In the genomic region with DNA sequence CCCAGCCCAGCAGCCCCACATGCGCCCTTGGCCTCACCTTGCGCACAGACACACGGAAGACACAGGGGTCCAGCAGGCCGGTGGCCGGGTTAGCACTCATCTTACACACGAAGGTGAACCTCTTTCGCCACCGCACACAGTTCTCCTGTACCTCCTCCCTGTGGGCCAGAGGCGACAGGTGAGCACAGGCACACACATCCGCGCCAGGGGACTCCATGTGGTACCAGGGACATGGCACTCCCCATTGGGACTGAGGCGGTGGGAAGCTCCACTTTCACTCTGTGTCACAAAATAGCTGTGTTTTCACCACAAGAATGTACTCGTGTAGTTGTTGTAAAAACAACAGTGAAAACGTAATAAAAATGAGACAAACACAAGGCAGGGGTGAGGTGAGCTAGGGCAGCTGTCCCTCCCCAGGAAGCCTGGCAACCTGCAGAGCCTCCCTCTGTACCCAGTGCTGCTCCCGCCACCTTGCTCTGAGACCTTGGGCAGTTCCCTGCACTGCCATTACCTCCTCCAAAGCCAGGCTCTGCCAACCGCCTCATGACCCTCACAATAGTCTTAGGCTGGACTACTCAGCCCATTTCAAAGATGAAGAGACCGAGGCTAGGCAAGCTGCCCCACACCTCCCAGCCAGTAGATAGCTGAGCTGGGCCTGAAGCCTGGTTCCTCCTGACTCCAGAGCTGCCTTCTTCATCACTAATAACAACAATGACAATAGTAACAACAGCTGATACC, we compare ENCODE assay signal across 7 cellular contexts. TPM values are rescaled to one million over a fixed set of nuclear protein-coding genes. Genes with fewer than 3 reads are reported as not detected.
A peak's percentile ranks its signal among the peaks of the same experiment; 100 is the strongest.
DNase-seq lines count a peak whose midpoint lies in the region; ATAC-seq lines count a peak whose summit lies in the region.
"Had no signal": no experiment of that assay in that cellular context is flagged by ENCODE, and none has a peak within 500 bp of the region (broad histone marks: within the 10 kb centered on the region; RNA-seq: fewer than 3 reads in every experiment).

No MANE protein-coding gene starts in this region.

- peak overlapping the region; percentile 80 for H3K27ac Mint-ChIP-seq in activated CD4-positive, alpha-beta T cell treated with anti-CD3 and anti-CD28 coated beads, Interleukin-2, amount 10 ng/mL, durations not matched to agents 7 days and 5 days
- peak overlapping the region; percentile 79 for H3K27ac Mint-ChIP-seq in stimulated activated naive B cell treated with anti-CD40 and anti-IgM and Interleukin-4, amounts not matched to agents 10 μg/mL and 1 μg/mL and 100 μg/mL, for 72 hours

- no peaks in the 10 kb centered on the region for H3K27me3 Mint-ChIP-seq in activated CD4-positive, alpha-beta T cell treated with anti-CD3 and anti-CD28 coated beads, Interleukin-2, amount 10 ng/mL, durations not matched to agents 7 days and 5 days
- no peaks in the 10 kb centered on the region for H3K27me3 Mint-ChIP-seq in stimulated activated naive B cell treated with anti-CD40 and anti-IgM and Interleukin-4, amounts not matched to agents 10 μg/mL and 1 μg/mL and 100 μg/mL, for 72 hours

- H3K27ac ChIP-seq in caudate nucleus (ENCODE audit: low read depth, low read length) = peak overlapping the region; percentile 93

- ATAC-seq in stimulated activated naive B cell treated with anti-CD40 and anti-IgM and Interleukin-4, amounts not matched to agents 10 μg/mL and 1 μg/mL and 100 μg/mL, for 72 hours (replicated peaks) = no peak
- no peak for ATAC-seq in GM18858 (IDR thresholded peaks at IDR 0.05; ENCODE audit: unreplicated experiment)

- peak overlapping the region; percentile 36 for H3K4me3 Mint-ChIP-seq in activated CD4-positive, alpha-beta T cell treated with anti-CD3 and anti-CD28 coated beads, Interleukin-2, amount 10 ng/mL, durations not matched to agents 7 days and 5 days
- H3K4me3 Mint-ChIP-seq in stimulated activated naive B cell treated with anti-CD40 and anti-IgM and Interleukin-4, amounts not matched to agents 10 μg/mL and 1 μg/mL and 100 μg/mL, for 72 hours = no peak overlapping the region

- peaks cover 83% of the 10 kb centered on the region for H3K4me1 Mint-ChIP-seq in activated CD4-positive, alpha-beta T cell treated with anti-CD3 and anti-CD28 coated beads, Interleukin-2, amount 10 ng/mL, durations not matched to agents 7 days and 5 days
- peaks cover 21 to 53% of the 10 kb centered on the region in 2 donors for H3K4me1 Mint-ChIP-seq in stimulated activated naive B cell treated with anti-CD40 and anti-IgM and Interleukin-4, amounts not matched to agents 10 μg/mL and 1 μg/mL and 100 μg/mL, for 72 hours

- CTCF ChIA-PET in activated CD4-positive, alpha-beta T cell treated with anti-CD3 and anti-CD28 coated beads, Interleukin-2, amount 10 ng/mL, durations not matched to agents 7 days and 5 days (lab: Charles Lee) = interaction anchor here (0.7 to 7.5 kb wide), 10 partner anchors 9 to 119 kb away, joined by 3 to 94 read pairs (median 8); a partner anchor contains a TSS

- no peaks in the 10 kb centered on the region for H3K9me3 Mint-ChIP-seq in activated CD4-positive, alpha-beta T cell treated with anti-CD3 and anti-CD28 coated beads, Interleukin-2, amount 10 ng/mL, durations not matched to agents 7 days and 5 days
- no peaks in the 10 kb centered on the region for H3K9me3 Mint-ChIP-seq in stimulated activated naive B cell treated with anti-CD40 and anti-IgM and Interleukin-4, amounts not matched to agents 10 μg/mL and 1 μg/mL and 100 μg/mL, for 72 hours

- POLR2A ChIA-PET in activated CD4-positive, alpha-beta T cell treated with anti-CD3 and anti-CD28 coated beads, Interleukin-2, amount 10 ng/mL, durations not matched to agents 7 days and 5 days (lab: Charles Lee) = no interaction called here

- peak; percentile 48 for DNase-seq in activated CD4-positive, alpha-beta T cell treated with anti-CD3 and anti-CD28 coated beads, Interleukin-2, amount 10 ng/mL, durations not matched to agents 7 days and 5 days
- DNase-seq in activated CD4-positive, alpha-beta T cell treated with anti-CD3 and anti-CD28 coated beads, Interleukin-2, amount 50 U/mL, for 4 hours = no peak
- no peak for DNase-seq in caudate nucleus (lab: John Stamatoyannopoulos, UW)
- DNase-seq in stimulated activated naive B cell treated with anti-CD40 and anti-IgM and Interleukin-4, amounts not matched to agents 10 μg/mL and 1 μg/mL and 100 μg/mL, for 72 hours = no peak
- DNase-seq in HCEC 1CT = no peak
- DNase-seq: NCI-H1694 had no signal

- peaks cover 61% of the 10 kb centered on the region for H3K36me3 Mint-ChIP-seq in activated CD4-positive, alpha-beta T cell treated with anti-CD3 and anti-CD28 coated beads, Interleukin-2, amount 10 ng/mL, durations not matched to agents 7 days and 5 days (ENCODE audit: low read depth)
- H3K36me3 Mint-ChIP-seq in stimulated activated naive B cell treated with anti-CD40 and anti-IgM and Interleukin-4, amounts not matched to agents 10 μg/mL and 1 μg/mL and 100 μg/mL, for 72 hours = peaks cover 10 to 21% of the 10 kb centered on the region in 2 donors

RNA-seq across cellular contexts. Expression of a gene that starts 16.3 kb away (rescaled TPM):
- 10 to 100 TPM; 79.9 to 80.4 TPM for total RNA-seq in activated CD4-positive, alpha-beta T cell treated with anti-CD3 and anti-CD28 coated beads, Interleukin-2, amount 10 ng/mL, durations not matched to agents 7 days and 5 days

RNA-seq across cellular contexts. Expression of a gene that starts 23.4 kb away (rescaled TPM):
- total RNA-seq in activated CD4-positive, alpha-beta T cell treated with anti-CD3 and anti-CD28 coated beads, Interleukin-2, amount 10 ng/mL, durations not matched to agents 7 days and 5 days = 1 to 10 TPM; 2.5 to 4.1 TPM

RNA-seq across cellular contexts. Expression of a gene that starts 26.9 kb away (rescaled TPM):
- total RNA-seq in activated CD4-positive, alpha-beta T cell treated with anti-CD3 and anti-CD28 coated beads, Interleukin-2, amount 10 ng/mL, durations not matched to agents 7 days and 5 days = 100 to 1,000 TPM; 412 to 477 TPM

RNA-seq across cellular contexts. Expression of a gene that starts 37.1 kb away (rescaled TPM):
- 10 to 100 TPM; 16.8 to 22.4 TPM for total RNA-seq in activated CD4-positive, alpha-beta T cell treated with anti-CD3 and anti-CD28 coated beads, Interleukin-2, amount 10 ng/mL, durations not matched to agents 7 days and 5 days

RNA-seq across cellular contexts. Expression of a gene that starts 54.5 kb away (rescaled TPM):
- 100 to 1,000 TPM; 100 to 122 TPM for total RNA-seq in activated CD4-positive, alpha-beta T cell treated with anti-CD3 and anti-CD28 coated beads, Interleukin-2, amount 10 ng/mL, durations not matched to agents 7 days and 5 days
